ENCODE assay signal across 8 cellular contexts in the genomic region with DNA sequence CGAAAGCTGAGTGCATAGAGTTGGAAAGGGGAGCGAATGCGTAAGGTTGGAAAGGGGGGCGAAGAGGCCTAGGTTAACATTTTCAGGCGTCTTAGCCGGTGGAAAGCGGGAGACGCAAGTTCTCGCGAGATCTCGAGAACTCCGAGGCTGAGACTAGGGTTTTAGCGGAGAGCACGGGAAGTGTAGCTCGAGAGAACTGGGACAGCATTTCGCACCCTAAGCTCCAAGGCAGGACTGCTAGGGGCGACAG. TPM values are rescaled to one million over a fixed set of nuclear protein-coding genes. Genes with fewer than 3 reads are reported as not detected.
DNase-seq lines count a peak whose midpoint lies in the region; ATAC-seq and TF ChIP-seq lines count a peak whose summit lies in the region.

No MANE protein-coding gene starts in this region.

- DNase-seq in CD4-positive, alpha-beta memory T cell: peak in 1 of 5 donors; percentile 81
- DNase-seq in NCI-H460 (ENCODE audit: extremely low read depth, low read depth): peak; percentile 84
- no peak for DNase-seq in activated T-helper 1 cell treated with anti-CD3 and anti-CD28 coated beads, Interleukin-12 subunit alpha, Interleukin-12 subunit beta, Interleukin-2, Interleukin-4 antibody, amounts not matched to agents 30 ng/mL and 10 ng/mL and 1 ng/mL, durations not matched to agents 14 hours and 24 hours and 36 hours (ENCODE audit: low spot score)
- DNase-seq in fibroblast of villous mesenchyme (ENCODE audit: low read depth): peak; percentile 89
- DNase-seq in globus pallidus (ENCODE audit: low spot score): no peak

- no peaks in the 10 kb centered on the region for H3K27me3 Mint-ChIP-seq in CD4-positive, alpha-beta memory T cell
- peaks cover 5% of the 10 kb centered on the region for H3K27me3 Mint-ChIP-seq in activated T-helper 1 cell treated with anti-CD3 and anti-CD28 coated beads, Interleukin-12 subunit alpha, Interleukin-12 subunit beta, Interleukin-2, Interleukin-4 antibody, amounts not matched to agents 30 ng/mL and 10 ng/mL and 1 ng/mL, durations not matched to agents 14 hours and 24 hours and 36 hours (ENCODE audit: insufficient read depth)

- peaks cover 16 to 51% of the 10 kb centered on the region in 2 donors for H3K36me3 Mint-ChIP-seq in CD4-positive, alpha-beta memory T cell
- peaks cover 29% of the 10 kb centered on the region for H3K36me3 Mint-ChIP-seq in activated T-helper 1 cell treated with anti-CD3 and anti-CD28 coated beads, Interleukin-12 subunit alpha, Interleukin-12 subunit beta, Interleukin-2, Interleukin-4 antibody, amounts not matched to agents 30 ng/mL and 10 ng/mL and 1 ng/mL, durations not matched to agents 14 hours and 24 hours and 36 hours (ENCODE audit: low read depth)

- peak overlapping the region; percentile 98 for H3K27ac ChIP-seq in CD4-positive, alpha-beta memory T cell (ENCODE audit: low read depth, low read length)
- peak overlapping the region; percentile 100 for H3K27ac ChIP-seq in neutrophil

- peaks cover 0 to 18% (median 0%) of the 10 kb centered on the region in 8 donors for H3K9me3 Mint-ChIP-seq in CD4-positive, alpha-beta memory T cell
- H3K9me3 Mint-ChIP-seq in activated T-helper 1 cell treated with anti-CD3 and anti-CD28 coated beads, Interleukin-12 subunit alpha, Interleukin-12 subunit beta, Interleukin-2, Interleukin-4 antibody, amounts not matched to agents 30 ng/mL and 10 ng/mL and 1 ng/mL, durations not matched to agents 14 hours and 24 hours and 36 hours: no peaks in the 10 kb centered on the region

- peak; percentile 29 for ATAC-seq in GM19043 (IDR thresholded peaks at IDR 0.05; ENCODE audit: low read depth, unreplicated experiment)
- peak; percentile 33 for ATAC-seq in HG03280 (IDR thresholded peaks at IDR 0.05; ENCODE audit: unreplicated experiment)

- peaks cover 26% of the 10 kb centered on the region for H3K4me1 ChIP-seq in CD4-positive, alpha-beta memory T cell (ENCODE audit: insufficient read depth, low read length)
- peaks cover 35 to 68% of the 10 kb centered on the region in 2 experiments for H3K4me1 ChIP-seq in neutrophil (ENCODE audit: control insufficient read depth in 1 of 2, insufficient read depth in 1 of 2, low read depth in 1 of 2, low read length in 1 of 2)

- H3K4me1 Mint-ChIP-seq in CD4-positive, alpha-beta memory T cell: peaks cover 10 to 64% (median 43%) of the 10 kb centered on the region in 4 donors
- peaks cover 41% of the 10 kb centered on the region for H3K4me1 Mint-ChIP-seq in activated T-helper 1 cell treated with anti-CD3 and anti-CD28 coated beads, Interleukin-12 subunit alpha, Interleukin-12 subunit beta, Interleukin-2, Interleukin-4 antibody, amounts not matched to agents 30 ng/mL and 10 ng/mL and 1 ng/mL, durations not matched to agents 14 hours and 24 hours and 36 hours (ENCODE audit: low read depth)

- intact Hi-C loops in CD4-positive, alpha-beta memory T cell (cut with micrococcal nuclease): loop anchor here (1.0 to 10.0 kb wide), 4 partner anchors 58 to 749 kb away; a partner anchor contains a TSS
- intact Hi-C loops in activated T-helper 1 cell treated with anti-CD3 and anti-CD28 coated beads, Interleukin-12 subunit alpha, Interleukin-12 subunit beta, Interleukin-2, Interleukin-4 antibody, amounts not matched to agents 30 ng/mL and 10 ng/mL and 1 ng/mL, durations not matched to agents 14 hours and 24 hours and 36 hours (cut with micrococcal nuclease): loop anchor here (1.0 to 10.0 kb wide), 6 partner anchors 151 to 751 kb away; a partner anchor contains a TSS

- peak overlapping the region; percentile 91 to 99 (median 98) for H3K4me3 Mint-ChIP-seq in CD4-positive, alpha-beta memory T cell
- peak overlapping the region; percentile 91 for H3K4me3 Mint-ChIP-seq in activated T-helper 1 cell treated with anti-CD3 and anti-CD28 coated beads, Interleukin-12 subunit alpha, Interleukin-12 subunit beta, Interleukin-2, Interleukin-4 antibody, amounts not matched to agents 30 ng/mL and 10 ng/mL and 1 ng/mL, durations not matched to agents 14 hours and 24 hours and 36 hours

- H3K27me3 ChIP-seq in CD4-positive, alpha-beta memory T cell (ENCODE audit: insufficient read depth, low read length): no peaks in the 10 kb centered on the region
- no peaks in the 10 kb centered on the region for H3K27me3 ChIP-seq in neutrophil

- H3K27ac Mint-ChIP-seq in CD4-positive, alpha-beta memory T cell: peak overlapping the region; percentile 99 to 100 (median 100)
- peak overlapping the region; percentile 99 for H3K27ac Mint-ChIP-seq in activated T-helper 1 cell treated with anti-CD3 and anti-CD28 coated beads, Interleukin-12 subunit alpha, Interleukin-12 subunit beta, Interleukin-2, Interleukin-4 antibody, amounts not matched to agents 30 ng/mL and 10 ng/mL and 1 ng/mL, durations not matched to agents 14 hours and 24 hours and 36 hours

- peaks cover 4% of the 10 kb centered on the region for H3K36me3 ChIP-seq in CD4-positive, alpha-beta memory T cell (ENCODE audit: insufficient read depth, low read length)
- peaks cover 7% of the 10 kb centered on the region for H3K36me3 ChIP-seq in neutrophil

- CTCF ChIA-PET in CD4-positive, alpha-beta memory T cell (lab: Charles Lee; ENCODE audit: partially characterized antibody): no interaction called here

- H3K9me3 ChIP-seq in CD4-positive, alpha-beta memory T cell (ENCODE audit: control insufficient read depth in 1 of 2, low read length in 2 of 2): no peaks in the 10 kb centered on the region
- H3K9me3 ChIP-seq in neutrophil: no peaks in the 10 kb centered on the region

- POLR2A ChIA-PET in CD4-positive, alpha-beta memory T cell (lab: Charles Lee; ENCODE audit: partially characterized antibody): interaction anchor here (0.6 to 3.6 kb wide), 13 partner anchors 10 to 249 kb away, joined by 3 to 40 read pairs (median 5); a partner anchor contains a TSS

- no peak for TF ChIP-seq CTCF in fibroblast of villous mesenchyme (IDR thresholded peaks at IDR 0.05; ENCODE audit: insufficient read depth, low read depth, low read length)
- TF ChIP-seq CTCF in neutrophil (IDR thresholded peaks at IDR 0.05): no peak

- peak overlapping the region; percentile 84 to 98 for H3K4me3 ChIP-seq in CD4-positive, alpha-beta memory T cell (ENCODE audit: low read length in 2 of 2)
- H3K4me3 ChIP-seq in fibroblast of villous mesenchyme (ENCODE audit: low read depth, low read length): peak overlapping the region; percentile 96
- H3K4me3 ChIP-seq in neutrophil (ENCODE audit: low read depth in 1 of 2, low read length in 1 of 2): peak overlapping the region; percentile 81 to 93

RNA-seq across cellular contexts. Expression of a gene that starts 0.3 kb away (rescaled TPM):
- total RNA-seq in CD4-positive, alpha-beta memory T cell: 100 to 1,000 TPM; 318 to 320 TPM
- 100 to 1,000 TPM; 256 to 257 TPM for polyA plus RNA-seq in CD4-positive, alpha-beta memory T cell
- total RNA-seq in NCI-H460 (2014; rRNA removed; shearing (Covaris generic)): 222 and 303 TPM in 2 replicates
- polyA plus RNA-seq in NCI-H460 (2014; cell fraction: nucleus; rRNA removed): 133 and 172 TPM in 2 replicates
- total RNA-seq in activated T-helper 1 cell treated with anti-CD3 and anti-CD28 coated beads, Interleukin-12 subunit alpha, Interleukin-12 subunit beta, Interleukin-2, Interleukin-4 antibody, amounts not matched to agents 30 ng/mL and 10 ng/mL and 1 ng/mL, durations not matched to agents 14 hours and 24 hours and 36 hours: 312 and 337 TPM in 2 replicates
- total RNA-seq in fibroblast of villous mesenchyme: 186 and 270 TPM in 2 replicates

Comparison
In these comparisons a context has a peak if more than half of its experiments do, and no peak if none do; other contexts are left out.
1. DNase-seq: peak in NCI-H460 (single experiment) and fibroblast of villous mesenchyme (single experiment); none in activated T-helper 1 cell treated with anti-CD3 and anti-CD28 coated beads, Interleukin-12 subunit alpha, Interleukin-12 subunit beta, Interleukin-2, Interleukin-4 antibody, amounts not matched to agents 30 ng/mL and 10 ng/mL and 1 ng/mL, durations not matched to agents 14 hours and 24 hours and 36 hours (single experiment) and globus pallidus (single experiment).
2. Peak in every context shown above with its lines, with median percentiles within 50 percentile points of each other: H3K4me3 ChIP-seq.